In genomic region chr12:71135812-71136176, GRCh38 we compare ENCODE assay signal across 21 cellular contexts. TPM values are rescaled to one million over a fixed set of nuclear protein-coding genes. Genes with fewer than 3 reads are reported as not detected.
DNase-seq lines count a peak whose midpoint lies in the region; ATAC-seq and TF ChIP-seq lines count a peak whose summit lies in the region.
"Had no signal": no experiment of that assay in that cellular context is flagged by ENCODE, and none has a peak within 500 bp of the region (broad histone marks: within the 10 kb centered on the region; RNA-seq: fewer than 3 reads in every experiment).

No MANE protein-coding gene starts in this region.

- peak; percentile 55 for DNase-seq in DMS153 (lab: John Stamatoyannopoulos, UW)
- peak; percentile 80 for DNase-seq in LoVo (ENCODE audit: low spot score)
- DNase-seq in dermis blood vessel endothelial cell: peak; percentile 5
- DNase-seq in activated CD4-positive, alpha-beta T cell treated with anti-CD3 and anti-CD28 coated beads for 48 hours: no peak
- DNase-seq in GF-D8 (lab: John Stamatoyannopoulos, UW): no peak
- no peak for DNase-seq in stimulated activated CD4-positive, alpha-beta T cell treated with anti-CD3 and anti-CD28 coated beads, Interleukin-2, amount 100 ng/mL, for 24 hours
- DNase-seq: activated T-cell treated with anti-CD3 and anti-CD28 coated beads, Interleukin-2, amount 50 U/mL, for 72 hours; DND-41; erythroblast; H9; MV-4-11; naive thymus-derived CD8-positive, alpha-beta T cell; NCI-H187 treated with DMSO at 0.1 percent for 48 hours; ovary; sigmoid colon; T1000 had no signal

- TF ChIP-seq CTCF in 22Rv1 (IDR thresholded peaks at IDR 0.05): no peak

- peak overlapping the region; percentile 84 for H3K27ac ChIP-seq in 22Rv1
- H3K27ac ChIP-seq: ascending aorta, C4-2B, ovary, sigmoid colon had no signal

- ATAC-seq in GM18520 (IDR thresholded peaks at IDR 0.05; ENCODE audit: unreplicated experiment): no peak
- ATAC-seq: activated T-cell treated with anti-CD3 and anti-CD28 coated beads, Interleukin-2, amount 50 U/mL, for 72 hours; naive thymus-derived CD8-positive, alpha-beta T cell had no signal

RNA-seq across cellular contexts. Expression of gene TSPAN8, which starts 22.0 kb away (rescaled TPM):
- 0.23 TPM in 1 of 2 replicates, not detected in the other for total RNA-seq in dermis blood vessel endothelial cell
- total RNA-seq: activated CD8-positive, alpha-beta memory T cell treated with anti-CD3 and anti-CD28 coated beads for 36 hours; activated T-cell treated with anti-CD3 and anti-CD28 coated beads, Interleukin-2, amount 50 U/mL, for 72 hours; H9; naive thymus-derived CD8-positive, alpha-beta T cell had no signal

Comparison
In these comparisons a context has a peak if more than half of its experiments do, and no peak if none do; other contexts are left out.
1. DNase-seq: peak in DMS153 (single experiment), LoVo (single experiment) and dermis blood vessel endothelial cell (single experiment); none in activated CD4-positive, alpha-beta T cell treated with anti-CD3 and anti-CD28 coated beads for 48 hours (single experiment), GF-D8 (single experiment) and stimulated activated CD4-positive, alpha-beta T cell treated with anti-CD3 and anti-CD28 coated beads, Interleukin-2, amount 100 ng/mL, for 24 hours (0 of 2).